5 cellular contexts compared by ENCODE assay signal in genomic region chr14:91436266-91436665, GRCh38. TPM values are rescaled to one million over a fixed set of nuclear protein-coding genes. Genes with fewer than 3 reads are reported as not detected.
DNase-seq lines count a peak whose midpoint lies in the region; ATAC-seq and TF ChIP-seq lines count a peak whose summit lies in the region.
"Not testable (repeated sequence)": the region's sequence is repeated elsewhere in the genome, so short reads cannot be mapped to it uniquely, and the experiment has no call there.
"Had no signal": no experiment of that assay in that cellular context is flagged by ENCODE, and none has a peak within 500 bp of the region (broad histone marks: within the 10 kb centered on the region; RNA-seq: fewer than 3 reads in every experiment).

No MANE protein-coding gene starts in this region.

- not testable (repeated sequence) for H3K9me3 ChIP-seq in colonic mucosa; mucosa of descending colon; neural progenitor cell (ENCODE audit: low read depth)

- H3K79me2 ChIP-seq in GM23338 (replicated peaks; ENCODE audit: insufficient read depth); neural progenitor cell (ENCODE audit: low read depth): not testable (repeated sequence)

- H3K9me3 Mint-ChIP-seq in GM23338 = peaks cover 47% of the 10 kb centered on the region
- peaks cover 26% of the 10 kb centered on the region for H3K9me3 Mint-ChIP-seq in neural progenitor cell

- not testable (repeated sequence) for H3K4me1 ChIP-seq in GM23338 (ENCODE audit: insufficient read depth); colonic mucosa; mucosa of descending colon (ENCODE audit: low read depth); neural progenitor cell

- H3K27me3 ChIP-seq in GM23338 (ENCODE audit: insufficient read depth); colonic mucosa; neural progenitor cell: not testable (repeated sequence)

- ATAC-seq in GM23338, mucosa of descending colon: not testable (repeated sequence)

- H3K27ac Mint-ChIP-seq in GM23338, neural progenitor cell: not testable (repeated sequence)

- not testable (repeated sequence) for H3F3A ChIP-seq in GM23338 (replicated peaks; ENCODE audit: low read depth); neural progenitor cell (ENCODE audit: low read depth)

- peaks cover 34% of the 10 kb centered on the region for H3K36me3 Mint-ChIP-seq in GM23338 (ENCODE audit: low read depth)
- H3K36me3 Mint-ChIP-seq in neural progenitor cell = not testable (repeated sequence)

- intact Hi-C loops in colonic mucosa (cut with DNase I); mucosa of descending colon (cut with DNase I, micrococcal nuclease): not testable (repeated sequence)

- peak overlapping the region; percentile 80; the same call in 1 of the 2 replicates for H2AFZ ChIP-seq in GM23338
- H2AFZ ChIP-seq in neural progenitor cell (replicated peaks) = peak overlapping the region; percentile 63

- H3K36me3 ChIP-seq in GM23338 (ENCODE audit: insufficient read depth); colonic mucosa; mucosa of descending colon (ENCODE audit: low read depth); neural progenitor cell: not testable (repeated sequence)

- H3K4me3 Mint-ChIP-seq in GM23338, neural progenitor cell: not testable (repeated sequence)

- H4K20me1 ChIP-seq in GM23338 (replicated peaks; ENCODE audit: insufficient read depth); neural progenitor cell (ENCODE audit: low read depth): not testable (repeated sequence)

- DNase-seq in GM23338 (ENCODE audit: low spot score); neural progenitor cell (ENCODE audit: low spot score): not testable (repeated sequence)
- DNase-seq in colonic mucosa (peak; percentile 36), mucosa of descending colon (peak in 2 of 3 donors; percentile 41 to 56)

- not testable (repeated sequence) for H3K9ac ChIP-seq in colonic mucosa (ENCODE audit: low read depth in 2 of 2, low read length in 2 of 2); neural progenitor cell

- H3K4me3 ChIP-seq in GM23338, colonic mucosa, mucosa of descending colon, neural progenitor cell: not testable (repeated sequence)

- not testable (repeated sequence) for TF ChIP-seq CTCF in GM23338 (conservative IDR thresholded peaks at IDR 0.05; ENCODE audit: low read depth in 2 of 2); colonic mucosa (IDR thresholded peaks at IDR 0.05); mucosa of descending colon (IDR thresholded peaks at IDR 0.05); neural progenitor cell (IDR thresholded peaks at IDR 0.05)

- H3K27me3 Mint-ChIP-seq in GM23338 (ENCODE audit: insufficient read depth, low read depth, poor library complexity); neural progenitor cell (ENCODE audit: insufficient read depth, low read depth): not testable (repeated sequence)

- H3K9me2 ChIP-seq in GM23338 (ENCODE audit: insufficient read depth) = not testable (repeated sequence)

- not testable (repeated sequence) for H3K27ac ChIP-seq in GM23338 (ENCODE audit: low read depth); colonic mucosa; neural progenitor cell

- H3K4me2 ChIP-seq in GM23338, neural progenitor cell: not testable (repeated sequence)

- not testable (repeated sequence) for H3K4me1 Mint-ChIP-seq in GM23338, neural progenitor cell

RNA-seq across cellular contexts. Expression of gene CCDC88C, which starts 18.6 kb away (rescaled TPM):
- total RNA-seq in GM23338 (2014; rRNA removed; shearing (Covaris generic)) = 42.1 and 60.7 TPM in 2 replicates
- polyA plus RNA-seq in GM23338 (2016; fragmentation: Nextera tagmentation; extraction: Ambion mirVana) = 20.8 and 23.6 TPM in 2 replicates
- 10 to 100 TPM; 45.6 to 48.0 TPM for total RNA-seq in colonic mucosa
- total RNA-seq in mucosa of descending colon = 10 to 100 TPM; 30.1 to 62.1 (median 56.6) TPM
- total RNA-seq in neural progenitor cell (ENCODE audit: low replicate concordance) = 17.8 and 34.8 TPM in 2 replicates
- polyA plus RNA-seq: BJ had no signal
